In genomic region chr21:31346256-31346821, GRCh38 we compare ENCODE assay signal across 13 cellular contexts.
"Had no signal": no experiment of that assay in that cellular context is flagged by ENCODE, and none has a peak within 500 bp of the region (broad histone marks: within the 10 kb centered on the region; RNA-seq: fewer than 3 reads in every experiment).

No MANE protein-coding gene starts in this region.

- ATAC-seq: naive thymus-derived CD4-positive, alpha-beta T cell; right cardiac atrium; T-cell had no signal

- H3K4me1 ChIP-seq: adrenal gland had no signal

- H3K36me3 ChIP-seq: adrenal gland, brain microvascular endothelial cell had no signal

- H3K4me3 ChIP-seq: adrenal gland, SK-N-MC, smooth muscle cell had no signal

- H3K27me3 ChIP-seq: brain microvascular endothelial cell had no signal

- H3K4me3 Mint-ChIP-seq: stimulated activated naive B cell treated with anti-CD40 and anti-IgM and Interleukin-4, amounts not matched to agents 10 μg/mL and 1 μg/mL and 100 μg/mL, for 72 hours; T-cell had no signal

- H3K36me3 Mint-ChIP-seq: stimulated activated naive B cell treated with anti-CD40 and anti-IgM and Interleukin-4, amounts not matched to agents 10 μg/mL and 1 μg/mL and 100 μg/mL, for 72 hours had no signal

- H3K9me3 ChIP-seq: adrenal gland had no signal

- H3K4me2 ChIP-seq: smooth muscle cell had no signal

- DNase-seq: activated CD4-positive, alpha-beta T cell treated with anti-CD3 and anti-CD28 coated beads, Interleukin-2, amount 50 U/mL, for 1 hour; activated naive CD4-positive, alpha-beta T cell; adrenal gland; brain microvascular endothelial cell; dorsolateral prefrontal cortex; mammary epithelial cell; naive thymus-derived CD4-positive, alpha-beta T cell; right cardiac atrium; stimulated activated naive B cell treated with anti-CD40 and anti-IgM and Interleukin-4, amounts not matched to agents 10 μg/mL and 1 μg/mL and 100 μg/mL, for 72 hours; T-cell had no signal

- H3K27ac ChIP-seq: adrenal gland, brain microvascular endothelial cell, SK-N-MC, VCaP had no signal

- H3K27ac Mint-ChIP-seq: stimulated activated naive B cell treated with anti-CD40 and anti-IgM and Interleukin-4, amounts not matched to agents 10 μg/mL and 1 μg/mL and 100 μg/mL, for 72 hours; T-cell had no signal
